Comparison of ENCODE assay signal across 15 cellular contexts in genomic region chr2:173130521-173131467, GRCh38. TPM values are rescaled to one million over a fixed set of nuclear protein-coding genes. Genes with fewer than 3 reads are reported as not detected.
DNase-seq lines count a peak whose midpoint lies in the region; ATAC-seq and TF ChIP-seq lines count a peak whose summit lies in the region.
"Had no signal": no experiment of that assay in that cellular context is flagged by ENCODE, and none has a peak within 500 bp of the region (broad histone marks: within the 10 kb centered on the region; RNA-seq: fewer than 3 reads in every experiment).

No MANE protein-coding gene starts in this region.

- H3K27ac Mint-ChIP-seq in WTC11: no peak overlapping the region
- H3K27ac Mint-ChIP-seq: activated CD8-positive, alpha-beta T cell treated with anti-CD3 and anti-CD28 coated beads for 36 hours; T-helper 2 cell treated with Interferon-gamma antibody and Interleukin-4, amounts not matched to agents 5 μg/mL and 100 μg/mL, for 36 hours had no signal

- no peaks in the 10 kb centered on the region for H3K27me3 Mint-ChIP-seq in WTC11 (ENCODE audit: low read depth)

- H3K4me1 Mint-ChIP-seq in WTC11: peaks cover 35% of the 10 kb centered on the region

- peaks cover 5% of the 10 kb centered on the region for H3K9me3 Mint-ChIP-seq in WTC11
- H3K9me3 Mint-ChIP-seq: activated CD8-positive, alpha-beta T cell treated with anti-CD3 and anti-CD28 coated beads for 36 hours; T-helper 2 cell treated with Interferon-gamma antibody and Interleukin-4, amounts not matched to agents 5 μg/mL and 100 μg/mL, for 36 hours had no signal

- CTCF ChIA-PET in Panc1 (lab: Charles Lee): no interaction called here
- CTCF ChIA-PET in WTC11 (lab: Charles Lee): no interaction called here

- in situ Hi-C loops in Panc1 (cut with HindIII; ENCODE audit: low pct_unique_long_range_greater_than_20kb, low sequenced_read_pairs): no loop called here

- BruUV-seq in Panc1 (replicated peaks; lab: Mats Ljungman, UMichigan): no TSS peak

- H3K4me3 Mint-ChIP-seq in WTC11: no peak overlapping the region
- H3K4me3 Mint-ChIP-seq: activated CD8-positive, alpha-beta T cell treated with anti-CD3 and anti-CD28 coated beads for 36 hours; T-helper 2 cell treated with Interferon-gamma antibody and Interleukin-4, amounts not matched to agents 5 μg/mL and 100 μg/mL, for 36 hours had no signal

- H3K9me3 ChIP-seq in heart left ventricle (no peaks in the 10 kb centered on the region), right atrium auricular region (no peaks in the 10 kb centered on the region), Panc1 (ENCODE audit: control insufficient read depth, insufficient read depth, low read depth, low read length) (no peaks in the 10 kb centered on the region)
- H3K9me3 ChIP-seq: upper lobe of right lung had no signal

- intact Hi-C loops in heart left ventricle (cut with DNase I): loop anchor here in 1 of 10 donors (5.0 kb wide), 1 partner anchor 48 kb away; no protein-coding TSS in a partner anchor
- intact Hi-C loops in Panc1 (cut with micrococcal nuclease; ENCODE audit: unreplicated experiment): no loop called here
- intact Hi-C loops in left cardiac atrium (cut with DNase I): no loop called here
- intact Hi-C loops in dorsolateral prefrontal cortex (cut with DNase I): no loop called here

- peaks cover 0 to 53% (median 29%) of the 10 kb centered on the region in 12 donors for H3K4me1 ChIP-seq in heart left ventricle
- H3K4me1 ChIP-seq in right atrium auricular region: peaks cover 0 to 38% of the 10 kb centered on the region in 2 donors
- H3K4me1 ChIP-seq in Panc1 (ENCODE audit: control insufficient read depth, insufficient read depth, low read length): peaks cover 60% of the 10 kb centered on the region

- ATAC-seq in heart left ventricle: peak; percentile 44 to 67 (median 56)
- ATAC-seq in Panc1: peak; percentile 72
- peak; percentile 59 to 69 for ATAC-seq in left cardiac atrium
- no peak for ATAC-seq in WTC11
- ATAC-seq: activated CD8-positive, alpha-beta T cell treated with anti-CD3 and anti-CD28 coated beads for 36 hours; upper lobe of right lung had no signal

- TF ChIP-seq CTCF in heart left ventricle (IDR thresholded peaks at IDR 0.05) (no peak), right atrium auricular region (IDR thresholded peaks at IDR 0.05) (no peak), Panc1 (IDR thresholded peaks at IDR 0.05) (peak; percentile 14; the same call in 1 of the 2 replicates), WTC11 (IDR thresholded peaks at IDR 0.05) (no peak), dorsolateral prefrontal cortex (IDR thresholded peaks at IDR 0.05 in 54 of 56, conservative IDR thresholded peaks at IDR 0.05 in 2 of 56; ENCODE audit: low read depth in 1 of 56, partially characterized antibody in 56 of 56) (no peak)

- peaks cover 5% of the 10 kb centered on the region for H3K36me3 Mint-ChIP-seq in WTC11

- H3K27me3 ChIP-seq in heart left ventricle (peaks cover 0 to 11% (median 0%) of the 10 kb centered on the region in 9 donors), right atrium auricular region (no peaks in the 10 kb centered on the region), Panc1 (ENCODE audit: control insufficient read depth, insufficient read depth, low read length) (no peaks in the 10 kb centered on the region), dorsolateral prefrontal cortex (peaks cover 0 to 2% (median 0%) of the 10 kb centered on the region in 45 donors)
- H3K27me3 ChIP-seq: upper lobe of right lung had no signal

- H3K4me3 ChIP-seq in heart left ventricle: no peak overlapping the region
- no peak overlapping the region for H3K4me3 ChIP-seq in right atrium auricular region
- no peak overlapping the region for H3K4me3 ChIP-seq in Panc1 (ENCODE audit: low read depth in 2 of 2, low read length in 2 of 2)
- no peak overlapping the region for H3K4me3 ChIP-seq in dorsolateral prefrontal cortex
- H3K4me3 ChIP-seq: upper lobe of right lung had no signal

- no peak for DNase-seq in heart left ventricle
- no peak for DNase-seq in right atrium auricular region (ENCODE audit: low spot score)
- no peak for DNase-seq in Panc1 (ENCODE audit: low read depth, low spot score)
- DNase-seq in left cardiac atrium: no peak
- no peak for DNase-seq in mesenteric fat pad (ENCODE audit: low spot score)
- DNase-seq in WTC11 (ENCODE audit: low spot score): no peak
- no peak for DNase-seq in stimulated activated CD4-positive, alpha-beta T cell treated with anti-CD3 and anti-CD28 coated beads, Interleukin-12 subunit alpha, Interleukin-12 subunit beta, amount 100 ng/mL, for 4 hours
- DNase-seq in dorsolateral prefrontal cortex: no peak
- DNase-seq: activated CD8-positive, alpha-beta T cell treated with anti-CD3 and anti-CD28 coated beads for 36 hours; activated effector memory CD4-positive, alpha-beta T cell treated with anti-CD3 and anti-CD28 coated beads, Interleukin-2, amount 50 U/mL, for 16 hours; effector memory CD4-positive, alpha-beta T cell; islet precursor cell; NCI-H345; upper lobe of right lung had no signal

- H3K36me3 ChIP-seq in heart left ventricle (peaks cover 0 to 6% (median 0%) of the 10 kb centered on the region in 9 donors), right atrium auricular region (no peaks in the 10 kb centered on the region), Panc1 (ENCODE audit: control insufficient read depth, insufficient read depth, low read length) (no peaks in the 10 kb centered on the region; the same call in 1 of the 2 replicates)
- H3K36me3 ChIP-seq: upper lobe of right lung had no signal

- TF ChIP-seq POLR2A in heart left ventricle (IDR thresholded peaks at IDR 0.05): no peak

- 37 to 41% (median 38%) methylated on average over 6 of the region's 6 CpGs for WGBS in heart left ventricle, 4 donors

- POLR2A ChIA-PET in Panc1 (lab: Charles Lee): interaction anchor here (0.5 kb wide), 1 partner anchor 33 kb away, joined by 3 read pairs; no protein-coding TSS in a partner anchor
- POLR2A ChIA-PET in WTC11 (lab: Charles Lee): no interaction called here

- H3K27ac ChIP-seq in heart left ventricle: no peak overlapping the region
- no peak overlapping the region for H3K27ac ChIP-seq in right atrium auricular region
- H3K27ac ChIP-seq in Panc1 (ENCODE audit: low read length): peak overlapping the region; percentile 76
- H3K27ac ChIP-seq in dorsolateral prefrontal cortex: peak overlapping the region in 2 of 59 donors; percentile 22 to 28
- H3K27ac ChIP-seq: upper lobe of right lung had no signal

TF ChIP-seq in WTC11, 78 proteins besides CTCF, POLR2A, EP300 and RAD21:
- no peak for TF ChIP-seq SMAD4 (CRISPR knock-in tag; IDR thresholded peaks at IDR 0.05)
- TF ChIP-seq MYBL2 (CRISPR knock-in tag; IDR thresholded peaks at IDR 0.05): no peak
- no peak for TF ChIP-seq CBFB (CRISPR knock-in tag; IDR thresholded peaks at IDR 0.05; ENCODE audit: low read depth)
- TF ChIP-seq CDX4 (CRISPR knock-in tag; IDR thresholded peaks at IDR 0.05; ENCODE audit: borderline replicate concordance): no peak
- no peak for TF ChIP-seq KAT7 (CRISPR knock-in tag; IDR thresholded peaks at IDR 0.05; ENCODE audit: borderline replicate concordance)
- TF ChIP-seq NR3C1 (CRISPR knock-in tag; conservative IDR thresholded peaks at IDR 0.05; ENCODE audit: low read depth): no peak
- TF ChIP-seq EMX1 (CRISPR knock-in tag; IDR thresholded peaks at IDR 0.05): no peak

RNA-seq across cellular contexts. Expression of gene MAP3K20, which starts 55.1 kb away (rescaled TPM):
- total RNA-seq in heart left ventricle (100 to 1,000 TPM; 275 to 487 (median 451) TPM), right atrium auricular region (100 to 1,000 TPM; 141 to 223 TPM), Panc1 (2021; ENCODE audit: unreplicated experiment) (121 TPM), left cardiac atrium (100 to 1,000 TPM; 204 to 206 TPM), mesenteric fat pad (71.8 TPM), WTC11 (2021) (14.2 to 15.2 TPM (median 14.5 TPM) in 3 replicates), dorsolateral prefrontal cortex (10 to 100 TPM in 116 of 120 experiments, 1 to 10 TPM in 4; 9.4 to 38.2 (median 15.2) TPM)
- 100 to 1,000 TPM in 1 of 2 donors, 10 to 100 TPM in 1; 98.6 to 175 TPM for polyA plus RNA-seq in heart left ventricle
- 60.5 TPM for polyA plus RNA-seq in Panc1 (2012; ENCODE audit: insufficient read length)
